Comparison of ENCODE assay signal across 14 cellular contexts in the genomic region with DNA sequence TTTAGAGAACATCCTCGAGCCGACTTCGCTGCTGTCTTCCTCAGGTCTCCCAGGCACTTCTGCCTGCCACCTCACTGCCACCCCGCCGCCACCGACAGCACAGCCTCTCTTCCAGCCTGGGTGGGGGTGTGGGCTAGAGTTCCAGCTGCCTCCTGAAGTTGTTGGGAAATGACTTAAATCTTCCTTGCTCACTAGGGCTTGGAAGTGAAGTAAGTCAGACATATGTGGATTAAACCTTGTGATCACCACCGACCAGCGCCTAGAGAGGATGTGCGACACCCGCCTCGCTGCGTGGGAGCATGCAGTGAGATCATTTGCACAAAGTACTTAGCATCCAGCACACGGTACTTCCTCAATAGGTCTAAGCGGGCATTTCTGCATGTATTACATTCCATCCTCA.
"Had no signal": no experiment of that assay in that cellular context is flagged by ENCODE, and none has a peak within 500 bp of the region (broad histone marks: within the 10 kb centered on the region; RNA-seq: fewer than 3 reads in every experiment).

No MANE protein-coding gene starts in this region.

- H3K36me3 ChIP-seq: breast epithelium, lower lobe of right lung, upper lobe of right lung had no signal

- H3K4me1 ChIP-seq: breast epithelium, lower lobe of right lung, psoas muscle, upper lobe of right lung had no signal

- DNase-seq: activated CD4-positive, alpha-beta T cell treated with anti-CD3 and anti-CD28 coated beads, Interleukin-2, amount 50 U/mL, for 4 hours; activated CD4-positive, CD25-positive, alpha-beta regulatory T cell treated with anti-CD3 and anti-CD28 coated beads, Interleukin-2, amount 50 U/mL, for 72 hours; activated gamma-delta T cell treated with Interleukin-2 at 50 U/mL for 16 hours; activated naive CD8-positive, alpha-beta T cell treated with anti-CD3 and anti-CD28 coated beads for 36 hours; activated T-cell treated with anti-CD3 and anti-CD28 coated beads, Interleukin-2, amount 50 U/mL, for 48 hours; hippocampal formation; kidney glomerular epithelial cell; lower lobe of right lung; mucosa of descending colon; stimulated activated CD4-positive, alpha-beta T cell treated with anti-CD3 and anti-CD28 coated beads, Interleukin-2, amount 100 ng/mL, for 24 hours; stimulated activated naive CD4-positive, alpha-beta T cell treated with Interleukin-2 at 50 U/mL for 16 hours; upper lobe of right lung had no signal

- H3K9me3 ChIP-seq: breast epithelium, lower lobe of right lung, mucosa of descending colon, psoas muscle, upper lobe of right lung had no signal

- H3K27me3 ChIP-seq: breast epithelium, upper lobe of right lung had no signal

- ATAC-seq: upper lobe of right lung had no signal

- H3K27ac ChIP-seq: lower lobe of right lung, psoas muscle, upper lobe of right lung had no signal

- H3K4me3 ChIP-seq: breast epithelium, lower lobe of right lung, mucosa of descending colon, psoas muscle, upper lobe of right lung had no signal
